36 cellular contexts compared by ENCODE assay signal in the genomic region with DNA sequence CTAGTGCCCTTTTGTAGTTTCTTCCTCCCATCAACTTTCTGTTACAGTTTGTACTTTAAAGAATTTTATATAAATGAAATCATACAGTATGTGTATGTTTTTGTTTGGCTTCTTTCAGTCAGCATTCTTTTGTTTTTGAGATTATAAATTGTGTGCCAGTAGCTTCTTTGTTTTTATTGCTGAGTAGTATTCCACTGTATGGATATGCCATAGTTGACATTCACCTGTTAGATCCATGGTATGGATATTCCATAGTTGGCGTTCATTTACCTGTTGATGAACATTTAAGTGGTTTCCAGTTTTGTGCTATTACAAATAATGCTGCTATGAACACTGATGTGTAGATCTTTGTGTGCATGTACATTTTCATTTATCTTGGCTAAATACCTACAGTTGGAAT.
"Had no signal": no experiment of that assay in that cellular context is flagged by ENCODE, and none has a peak within 500 bp of the region (broad histone marks: within the 10 kb centered on the region; RNA-seq: fewer than 3 reads in every experiment).

No MANE protein-coding gene starts in this region.

- H3K27me3 ChIP-seq: adrenal gland, ascending aorta, body of pancreas, brain microvascular endothelial cell, breast epithelium, cardiac muscle cell had no signal

- H3K4me1 ChIP-seq: adrenal gland, ascending aorta had no signal

- ATAC-seq: activated naive CD4-positive, alpha-beta T cell treated with anti-CD3 and anti-CD28 coated beads, Interleukin-2, amount 50 U/mL, for 72 hours; activated naive CD8-positive, alpha-beta T cell treated with anti-CD3 and anti-CD28 coated beads, Interleukin-2, amount 50 U/mL, for 24 hours; activated T-cell treated with anti-CD3 and anti-CD28 coated beads, Interleukin-2, amount 50 U/mL, for 4 hours; activated T-cell treated with anti-CD3 and anti-CD28 coated beads, Interleukin-2, amount 50 U/mL, for 72 hours; activated T-helper 17 cell treated with anti-CD3 and anti-CD28 coated beads, Interleukin-2, amount 50 U/mL, for 72 hours; body of pancreas had no signal

- DNase-seq: activated effector memory CD4-positive, alpha-beta T cell treated with anti-CD3 and anti-CD28 coated beads, Interleukin-2, amount 50 U/mL, for 16 hours; activated effector memory CD4-positive, alpha-beta T cell treated with Interleukin-2 at 50 U/mL for 16 hours; activated gamma-delta T cell; activated gamma-delta T cell treated with Interleukin-2 at 50 U/mL for 16 hours; activated naive CD4-positive, alpha-beta T cell; activated naive CD4-positive, alpha-beta T cell treated with anti-CD3 and anti-CD28 coated beads for 36 hours; activated naive CD4-positive, alpha-beta T cell treated with anti-CD3 and anti-CD28 coated beads, Interleukin-2, amount 10 ng/mL, durations not matched to agents 7 days and 5 days; activated naive CD4-positive, alpha-beta T cell treated with anti-CD3 and anti-CD28 coated beads, Interleukin-2, amount 50 U/mL, for 16 hours; activated naive CD4-positive, alpha-beta T cell treated with Interleukin-2 at 50 U/mL for 16 hours; activated naive CD8-positive, alpha-beta T cell treated with anti-CD3 and anti-CD28 coated beads for 36 hours; activated naive CD8-positive, alpha-beta T cell treated with anti-CD3 and anti-CD28 coated beads, Interleukin-2, amount 10 ng/mL, durations not matched to agents 7 days and 5 days; activated naive CD8-positive, alpha-beta T cell treated with anti-CD3 and anti-CD28 coated beads, Interleukin-2, amount 50 U/mL, for 24 hours; activated T-cell treated with anti-CD3 and anti-CD28 coated beads, Interleukin-2, amount 50 U/mL, for 4 hours; activated T-cell treated with anti-CD3 and anti-CD28 coated beads, Interleukin-2, amount 50 U/mL, for 48 hours; activated T-cell treated with anti-CD3 and anti-CD28 coated beads, Interleukin-2, amount 50 U/mL, for 72 hours; adrenal gland; amniotic stem cell; amygdala; anterior cingulate cortex; aorta; body of pancreas; brain microvascular endothelial cell; caudate nucleus; central memory CD4-positive, alpha-beta T cell; cerebellar nuclear complex had no signal

- H3K4me3 Mint-ChIP-seq: activated naive CD4-positive, alpha-beta T cell treated with anti-CD3 and anti-CD28 coated beads for 36 hours; activated naive CD4-positive, alpha-beta T cell treated with anti-CD3 and anti-CD28 coated beads, Interleukin-2, amount 10 ng/mL, durations not matched to agents 7 days and 5 days; activated naive CD4-positive, alpha-beta T cell treated with anti-CD3 and anti-CD28 coated beads, Interleukin-2, amount 50 U/mL, for 24 hours; activated naive CD8-positive, alpha-beta T cell; activated naive CD8-positive, alpha-beta T cell treated with anti-CD3 and anti-CD28 coated beads for 36 hours; activated naive CD8-positive, alpha-beta T cell treated with anti-CD3 and anti-CD28 coated beads, Interleukin-2, amount 50 U/mL, for 24 hours; activated T-cell treated with anti-CD3 and anti-CD28 coated beads, Interleukin-2, amount 50 U/mL, for 4 hours; activated T-cell treated with anti-CD3 and anti-CD28 coated beads, Interleukin-2, amount 50 U/mL, for 72 hours; activated T-helper 1 cell treated with anti-CD3 and anti-CD28 coated beads, Interleukin-12 subunit alpha, Interleukin-12 subunit beta, Interleukin-2, Interleukin-4 antibody, amounts not matched to agents 30 ng/mL and 10 ng/mL and 1 ng/mL, durations not matched to agents 14 hours and 24 hours and 36 hours; activated T-helper 17 cell treated with anti-CD3 and anti-CD28 coated beads, Interleukin-2, amount 50 U/mL, for 72 hours; brain; central memory CD8-positive, alpha-beta T cell had no signal

- H3K9me3 ChIP-seq: adrenal gland, body of pancreas, breast epithelium had no signal

- H3K27ac ChIP-seq: adrenal gland, ascending aorta, body of pancreas, brain microvascular endothelial cell, breast epithelium, cardiac muscle cell had no signal

- H3K27ac Mint-ChIP-seq: activated naive CD4-positive, alpha-beta T cell treated with anti-CD3 and anti-CD28 coated beads for 36 hours; activated naive CD4-positive, alpha-beta T cell treated with anti-CD3 and anti-CD28 coated beads, Interleukin-2, amount 10 ng/mL, durations not matched to agents 7 days and 5 days; activated naive CD4-positive, alpha-beta T cell treated with anti-CD3 and anti-CD28 coated beads, Interleukin-2, amount 50 U/mL, for 24 hours; activated naive CD4-positive, alpha-beta T cell treated with anti-CD3 and anti-CD28 coated beads, Interleukin-2, amount 50 U/mL, for 72 hours; activated naive CD8-positive, alpha-beta T cell; activated naive CD8-positive, alpha-beta T cell treated with anti-CD3 and anti-CD28 coated beads for 36 hours; activated naive CD8-positive, alpha-beta T cell treated with anti-CD3 and anti-CD28 coated beads, Interleukin-2, amount 50 U/mL, for 24 hours; activated T-cell treated with anti-CD3 and anti-CD28 coated beads, Interleukin-2, amount 50 U/mL, for 72 hours; activated T-helper 1 cell treated with anti-CD3 and anti-CD28 coated beads, Interleukin-12 subunit alpha, Interleukin-12 subunit beta, Interleukin-2, Interleukin-4 antibody, amounts not matched to agents 30 ng/mL and 10 ng/mL and 1 ng/mL, durations not matched to agents 14 hours and 24 hours and 36 hours; activated T-helper 17 cell treated with anti-CD3 and anti-CD28 coated beads, Interleukin-2, amount 50 U/mL, for 72 hours; activated T-helper 2 cell treated with anti-CD3 and anti-CD28 coated beads, Interferon-gamma antibody, Interleukin-2, Interleukin-4, amounts not matched to agents 10 μg/mL and 5 μg/mL and 100 μg/mL, durations not matched to agents 14 hours and 24 hours and 36 hours; brain had no signal

- H3K4me1 Mint-ChIP-seq: activated T-helper 17 cell treated with anti-CD3 and anti-CD28 coated beads, Interleukin-2, amount 50 U/mL, for 72 hours had no signal

- H3K4me3 ChIP-seq: adrenal gland, ascending aorta, body of pancreas, breast epithelium, cardiac muscle cell had no signal

- H3K9me3 Mint-ChIP-seq: activated naive CD4-positive, alpha-beta T cell treated with anti-CD3 and anti-CD28 coated beads for 36 hours; activated naive CD4-positive, alpha-beta T cell treated with anti-CD3 and anti-CD28 coated beads, Interleukin-2, amount 10 ng/mL, durations not matched to agents 7 days and 5 days; activated naive CD4-positive, alpha-beta T cell treated with anti-CD3 and anti-CD28 coated beads, Interleukin-2, amount 50 U/mL, for 24 hours; activated naive CD4-positive, alpha-beta T cell treated with anti-CD3 and anti-CD28 coated beads, Interleukin-2, amount 50 U/mL, for 72 hours; activated naive CD8-positive, alpha-beta T cell treated with anti-CD3 and anti-CD28 coated beads for 36 hours; activated naive CD8-positive, alpha-beta T cell treated with anti-CD3 and anti-CD28 coated beads, Interleukin-2, amount 50 U/mL, for 24 hours; activated T-cell treated with anti-CD3 and anti-CD28 coated beads, Interleukin-2, amount 50 U/mL, for 4 hours; activated T-helper 1 cell treated with anti-CD3 and anti-CD28 coated beads, Interleukin-12 subunit alpha, Interleukin-12 subunit beta, Interleukin-2, Interleukin-4 antibody, amounts not matched to agents 30 ng/mL and 10 ng/mL and 1 ng/mL, durations not matched to agents 14 hours and 24 hours and 36 hours; activated T-helper 17 cell treated with anti-CD3 and anti-CD28 coated beads, Interleukin-2, amount 50 U/mL, for 72 hours; activated T-helper 2 cell treated with anti-CD3 and anti-CD28 coated beads, Interferon-gamma antibody, Interleukin-2, Interleukin-4, amounts not matched to agents 10 μg/mL and 5 μg/mL and 100 μg/mL, durations not matched to agents 14 hours and 24 hours and 36 hours; central memory CD8-positive, alpha-beta T cell had no signal

- H3K36me3 ChIP-seq: adrenal gland, ascending aorta, brain microvascular endothelial cell, breast epithelium, cardiac muscle cell had no signal

- H3K27me3 Mint-ChIP-seq: activated naive CD4-positive, alpha-beta T cell treated with anti-CD3 and anti-CD28 coated beads, Interleukin-2, amount 50 U/mL, for 24 hours; activated naive CD8-positive, alpha-beta T cell; activated naive CD8-positive, alpha-beta T cell treated with anti-CD3 and anti-CD28 coated beads, Interleukin-2, amount 50 U/mL, for 24 hours; activated T-helper 17 cell treated with anti-CD3 and anti-CD28 coated beads, Interleukin-2, amount 50 U/mL, for 72 hours; central memory CD8-positive, alpha-beta T cell had no signal

- H3K36me3 Mint-ChIP-seq: activated naive CD4-positive, alpha-beta T cell treated with anti-CD3 and anti-CD28 coated beads, Interleukin-2, amount 10 ng/mL, durations not matched to agents 7 days and 5 days; activated naive CD4-positive, alpha-beta T cell treated with anti-CD3 and anti-CD28 coated beads, Interleukin-2, amount 50 U/mL, for 24 hours; activated naive CD4-positive, alpha-beta T cell treated with anti-CD3 and anti-CD28 coated beads, Interleukin-2, amount 50 U/mL, for 72 hours; activated naive CD8-positive, alpha-beta T cell; activated naive CD8-positive, alpha-beta T cell treated with anti-CD3 and anti-CD28 coated beads for 36 hours; brain had no signal
